In genomic region chr15:25832158-25832557, GRCh38 we compare ENCODE assay signal across 15 cellular contexts. TPM values are rescaled to one million over a fixed set of nuclear protein-coding genes. Genes with fewer than 3 reads are reported as not detected.
DNase-seq lines count a peak whose midpoint lies in the region; ATAC-seq and TF ChIP-seq lines count a peak whose summit lies in the region.
"Had no signal": no experiment of that assay in that cellular context is flagged by ENCODE, and none has a peak within 500 bp of the region (broad histone marks: within the 10 kb centered on the region; RNA-seq: fewer than 3 reads in every experiment).

No MANE protein-coding gene starts in this region.

- no peaks in the 10 kb centered on the region for H3K27me3 Mint-ChIP-seq in activated T-cell treated with anti-CD3 and anti-CD28 coated beads, Interleukin-2, amount 50 U/mL, for 24 hours
- H3K27me3 Mint-ChIP-seq in activated T-helper 17 cell treated with anti-CD3 and anti-CD28 coated beads, Interleukin-2, amount 50 U/mL, for 72 hours: no peaks in the 10 kb centered on the region
- H3K27me3 Mint-ChIP-seq in glutamatergic neuron (ENCODE audit: unreplicated experiment): no peaks in the 10 kb centered on the region

- H3K36me3 ChIP-seq in Peyer's patch: no peaks in the 10 kb centered on the region

- no peak for DNase-seq in activated T-cell treated with anti-CD3 and anti-CD28 coated beads, Interleukin-2, amount 50 U/mL, for 24 hours
- no peak for DNase-seq in activated T-cell treated with anti-CD3 and anti-CD28 coated beads, Interleukin-2, amount 50 U/mL, for 1 hour
- DNase-seq in left kidney (ENCODE audit: low read depth, low spot score): peak; percentile 39
- DNase-seq in stromal cell of bone marrow (ENCODE audit: low read depth): peak; percentile 21
- no peak for DNase-seq in Peyer's patch
- no peak for DNase-seq in glutamatergic neuron
- DNase-seq: central memory CD4-positive, alpha-beta T cell; erythroblast; NCI-H1048; NCI-H345; T-helper 9 cell had no signal

- ATAC-seq in activated T-helper 17 cell treated with anti-CD3 and anti-CD28 coated beads, Interleukin-2, amount 50 U/mL, for 72 hours (replicated peaks): peak; percentile 86
- ATAC-seq in HG02884 (IDR thresholded peaks at IDR 0.05; ENCODE audit: unreplicated experiment): no peak
- ATAC-seq: GM12878 had no signal

- TF ChIP-seq CTCF in Peyer's patch (IDR thresholded peaks at IDR 0.05) (no peak), glutamatergic neuron (IDR thresholded peaks at IDR 0.05; ENCODE audit: partially characterized antibody, unreplicated experiment) (no peak)

- peak overlapping the region; percentile 90 for H3K27ac Mint-ChIP-seq in activated T-cell treated with anti-CD3 and anti-CD28 coated beads, Interleukin-2, amount 50 U/mL, for 24 hours
- H3K27ac Mint-ChIP-seq in activated T-helper 17 cell treated with anti-CD3 and anti-CD28 coated beads, Interleukin-2, amount 50 U/mL, for 72 hours: peak overlapping the region; percentile 35
- no peak overlapping the region for H3K27ac Mint-ChIP-seq in glutamatergic neuron (ENCODE audit: unreplicated experiment)

- peaks cover 59% of the 10 kb centered on the region for H3K36me3 Mint-ChIP-seq in activated T-cell treated with anti-CD3 and anti-CD28 coated beads, Interleukin-2, amount 50 U/mL, for 24 hours (ENCODE audit: low read depth)
- H3K36me3 Mint-ChIP-seq in activated T-helper 17 cell treated with anti-CD3 and anti-CD28 coated beads, Interleukin-2, amount 50 U/mL, for 72 hours (ENCODE audit: low read depth): no peaks in the 10 kb centered on the region
- no peaks in the 10 kb centered on the region for H3K36me3 Mint-ChIP-seq in glutamatergic neuron (ENCODE audit: unreplicated experiment)

- H3K4me3 ChIP-seq in Peyer's patch: no peak overlapping the region
- H3K4me3 ChIP-seq: GM12878 had no signal

- peaks cover 9% of the 10 kb centered on the region for H3K9me3 Mint-ChIP-seq in activated T-cell treated with anti-CD3 and anti-CD28 coated beads, Interleukin-2, amount 50 U/mL, for 24 hours
- H3K9me3 Mint-ChIP-seq in activated T-helper 17 cell treated with anti-CD3 and anti-CD28 coated beads, Interleukin-2, amount 50 U/mL, for 72 hours: no peaks in the 10 kb centered on the region
- H3K9me3 Mint-ChIP-seq in glutamatergic neuron (ENCODE audit: unreplicated experiment): peaks cover 3% of the 10 kb centered on the region

- no peak for TF ChIP-seq POLR2A in Peyer's patch (IDR thresholded peaks at IDR 0.05)

- no peaks in the 10 kb centered on the region for H3K4me1 ChIP-seq in Peyer's patch

- no peaks in the 10 kb centered on the region for H3K9me3 ChIP-seq in Peyer's patch

- H3K27me3 ChIP-seq in Peyer's patch: no peaks in the 10 kb centered on the region

- H3K27ac ChIP-seq in Peyer's patch: peak overlapping the region in 2 of 4 donors; percentile 16 to 78

- peaks cover 65% of the 10 kb centered on the region for H3K4me1 Mint-ChIP-seq in activated T-cell treated with anti-CD3 and anti-CD28 coated beads, Interleukin-2, amount 50 U/mL, for 24 hours (ENCODE audit: low read depth)
- peaks cover 16% of the 10 kb centered on the region for H3K4me1 Mint-ChIP-seq in activated T-helper 17 cell treated with anti-CD3 and anti-CD28 coated beads, Interleukin-2, amount 50 U/mL, for 72 hours
- no peaks in the 10 kb centered on the region for H3K4me1 Mint-ChIP-seq in glutamatergic neuron (ENCODE audit: low read depth, unreplicated experiment)

- H3K4me3 Mint-ChIP-seq in activated T-cell treated with anti-CD3 and anti-CD28 coated beads, Interleukin-2, amount 50 U/mL, for 24 hours: peak overlapping the region; percentile 30
- H3K4me3 Mint-ChIP-seq in activated T-helper 17 cell treated with anti-CD3 and anti-CD28 coated beads, Interleukin-2, amount 50 U/mL, for 72 hours: peak overlapping the region; percentile 25
- H3K4me3 Mint-ChIP-seq in glutamatergic neuron (ENCODE audit: unreplicated experiment): no peak overlapping the region

RNA-seq across cellular contexts. Expression of gene ATP10A, which starts 31.0 kb away (rescaled TPM):
- total RNA-seq in activated T-helper 17 cell treated with anti-CD3 and anti-CD28 coated beads, Interleukin-2, amount 50 U/mL, for 72 hours: 10 to 100 TPM; 15.5 to 15.8 TPM
- total RNA-seq in Peyer's patch (1 to 10 TPM; 1.6 to 7.4 (median 3.7) TPM), glutamatergic neuron (ENCODE audit: unreplicated experiment) (not detected)
- total RNA-seq: RPMI7951 had no signal

Comparison
In these comparisons a context has a peak if more than half of its experiments do, and no peak if none do; other contexts are left out.
1. DNase-seq: peak in left kidney (single experiment) and stromal cell of bone marrow (single experiment); none in activated T-cell treated with anti-CD3 and anti-CD28 coated beads, Interleukin-2, amount 50 U/mL, for 24 hours (single experiment), activated T-cell treated with anti-CD3 and anti-CD28 coated beads, Interleukin-2, amount 50 U/mL, for 1 hour (single experiment), Peyer's patch (0 of 3) and glutamatergic neuron (single experiment).